Comparison of ENCODE assay signal across 1 cellular context in the genomic region with DNA sequence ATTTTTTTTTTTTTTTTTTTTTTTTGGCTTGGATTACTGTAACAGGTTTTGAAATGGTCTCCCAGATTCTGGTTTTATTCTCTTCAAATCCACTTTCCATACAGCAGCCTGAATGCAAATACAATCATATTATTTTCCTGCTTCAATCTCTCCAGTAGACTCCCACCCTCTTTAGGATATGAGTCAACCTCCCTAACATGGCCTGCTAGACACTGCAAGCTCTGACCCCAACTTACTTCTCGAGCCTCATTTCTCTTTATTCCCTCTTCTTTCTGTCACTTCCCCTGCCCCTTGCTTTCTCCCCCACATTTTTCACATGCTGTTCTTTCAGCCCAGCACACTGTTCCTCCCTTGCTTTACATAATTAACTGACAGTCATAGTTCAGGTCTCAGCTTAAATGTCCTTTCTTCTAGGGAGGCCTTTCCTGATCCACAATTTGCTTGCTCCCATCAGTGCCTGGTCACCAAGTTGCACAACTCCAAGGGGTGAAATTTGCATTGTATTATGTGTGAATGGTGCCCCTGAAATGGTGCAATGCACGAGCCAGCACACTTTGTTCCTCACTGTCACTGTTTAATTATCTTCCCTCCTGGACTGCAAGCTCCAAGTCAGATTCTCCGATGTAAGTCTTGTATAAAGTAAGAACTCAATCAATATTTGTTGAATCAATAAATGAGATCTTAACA.
TF ChIP-seq lines count a peak whose summit lies in the region.

No MANE protein-coding gene starts in this region.

TF ChIP-seq in IMR-90, 13 proteins besides CTCF, POLR2A, EP300 and RAD21:
- TF ChIP-seq RCOR1 (IDR thresholded peaks at IDR 0.05; ENCODE audit: insufficient replicate concordance, low read length) (no peak), CEBPB (IDR thresholded peaks at IDR 0.05; ENCODE audit: low read depth, low read length) (0 out of 2 replicates have a peak, but pooled peaks have one; percentile 34)
